Comparison of ENCODE assay signal across 22 cellular contexts in the genomic region with DNA sequence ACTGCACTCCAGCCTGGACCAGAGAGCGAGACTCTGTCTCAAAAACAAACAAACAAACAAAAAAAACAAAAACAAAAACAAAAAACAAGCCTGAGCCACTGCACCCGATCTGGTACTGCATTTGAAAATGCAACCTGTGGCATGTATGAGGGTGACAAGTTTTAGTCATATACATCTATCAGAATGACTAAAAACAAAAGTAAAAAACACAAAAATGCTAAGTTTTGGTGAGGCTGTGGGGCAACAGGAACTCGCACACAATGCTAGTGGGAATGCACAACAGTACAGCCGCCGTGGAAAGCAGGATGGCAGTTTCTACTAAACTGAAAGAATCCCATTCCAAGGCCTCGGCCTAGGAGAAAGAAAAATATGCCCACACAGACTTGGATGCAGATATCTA. TPM values are rescaled to one million over a fixed set of nuclear protein-coding genes. Genes with fewer than 3 reads are reported as not detected.
A peak's percentile ranks its signal among the peaks of the same experiment; 100 is the strongest.
DNase-seq lines count a peak whose midpoint lies in the region; ATAC-seq, FAIRE-seq and TF ChIP-seq lines count a peak whose summit lies in the region.
"Had no signal": no experiment of that assay in that cellular context is flagged by ENCODE, and none has a peak within 500 bp of the region (broad histone marks: within the 10 kb centered on the region; RNA-seq: fewer than 3 reads in every experiment).

No MANE protein-coding gene starts in this region.

- no peak overlapping the region for H3K4me2 ChIP-seq in GM23338
- H3K4me2 ChIP-seq: hepatocyte had no signal

- no peaks in the 10 kb centered on the region for H3K9me3 Mint-ChIP-seq in activated naive CD4-positive, alpha-beta T cell treated with anti-CD3 and anti-CD28 coated beads, Interleukin-2, amount 10 ng/mL, durations not matched to agents 7 days and 5 days
- peaks cover 16% of the 10 kb centered on the region for H3K9me3 Mint-ChIP-seq in GM23338
- H3K9me3 Mint-ChIP-seq: HFFc6, IgD-negative memory B cell had no signal

- no peaks in the 10 kb centered on the region for H3K4me1 ChIP-seq in effector memory CD4-positive, alpha-beta T cell (ENCODE audit: control insufficient read depth, insufficient read depth, low read length, poor library complexity, severe bottlenecking)
- no peaks in the 10 kb centered on the region for H3K4me1 ChIP-seq in GM23338 (ENCODE audit: insufficient read depth)

- no peak overlapping the region for H3K27ac ChIP-seq in effector memory CD4-positive, alpha-beta T cell (ENCODE audit: insufficient read depth, low read length, poor library complexity, severe bottlenecking)
- H3K27ac ChIP-seq in GM23338 (ENCODE audit: low read depth) = no peak overlapping the region
- H3K27ac ChIP-seq: hepatocyte, suprapubic skin had no signal

- H2AFZ ChIP-seq in GM23338 = no peak overlapping the region
- H2AFZ ChIP-seq: hepatocyte had no signal

- H3F3A ChIP-seq in GM23338 (replicated peaks; ENCODE audit: low read depth) = no peaks in the 10 kb centered on the region

- peaks cover 34% of the 10 kb centered on the region for H4K20me1 ChIP-seq in GM23338 (replicated peaks; ENCODE audit: insufficient read depth)

- ATAC-seq in HG03064 (IDR thresholded peaks at IDR 0.05; ENCODE audit: low read depth, unreplicated experiment) = peak; percentile 52
- ATAC-seq in GM23338 = no peak
- ATAC-seq: left cardiac atrium, SK-N-SH treated with all-trans-retinoic acid at 6 μM for 48 hours had no signal

- peak; percentile 37 for FAIRE-seq in GM19239 (lab: Jason Lieb, UNC)
- FAIRE-seq: astrocyte had no signal

- CTCF ChIA-PET in activated naive CD4-positive, alpha-beta T cell treated with anti-CD3 and anti-CD28 coated beads, Interleukin-2, amount 10 ng/mL, durations not matched to agents 7 days and 5 days (lab: Charles Lee) = no interaction called here

- no peaks in the 10 kb centered on the region for H3K36me3 ChIP-seq in effector memory CD4-positive, alpha-beta T cell (ENCODE audit: control insufficient read depth, insufficient read depth, low read length)
- H3K36me3 ChIP-seq in GM23338 (ENCODE audit: insufficient read depth) = peaks cover 28% of the 10 kb centered on the region

- no peaks in the 10 kb centered on the region for H3K27me3 ChIP-seq in effector memory CD4-positive, alpha-beta T cell (replicated peaks; ENCODE audit: control insufficient read depth, insufficient read depth, low read length, poor library complexity, severe bottlenecking)
- no peaks in the 10 kb centered on the region for H3K27me3 ChIP-seq in GM23338 (ENCODE audit: insufficient read depth)
- H3K27me3 ChIP-seq: hepatocyte, suprapubic skin had no signal

- no peaks in the 10 kb centered on the region for H3K9me3 ChIP-seq in effector memory CD4-positive, alpha-beta T cell (ENCODE audit: control insufficient read depth, low read length)
- H3K9me3 ChIP-seq: suprapubic skin had no signal

- H3K4me1 Mint-ChIP-seq in activated naive CD4-positive, alpha-beta T cell treated with anti-CD3 and anti-CD28 coated beads, Interleukin-2, amount 10 ng/mL, durations not matched to agents 7 days and 5 days = peaks cover 8% of the 10 kb centered on the region
- peaks cover 5% of the 10 kb centered on the region for H3K4me1 Mint-ChIP-seq in GM23338

- no peak overlapping the region for H3K27ac Mint-ChIP-seq in activated naive CD4-positive, alpha-beta T cell treated with anti-CD3 and anti-CD28 coated beads, Interleukin-2, amount 10 ng/mL, durations not matched to agents 7 days and 5 days
- H3K27ac Mint-ChIP-seq in GM23338 = no peak overlapping the region
- H3K27ac Mint-ChIP-seq: HFFc6 had no signal

- peaks cover 98% of the 10 kb centered on the region for H3K79me2 ChIP-seq in GM23338 (replicated peaks; ENCODE audit: insufficient read depth)

- peak; percentile 16 for DNase-seq in activated naive CD4-positive, alpha-beta T cell treated with Interleukin-2 at 50 U/mL for 16 hours
- no peak for DNase-seq in activated naive CD4-positive, alpha-beta T cell treated with anti-CD3 and anti-CD28 coated beads, Interleukin-2, amount 10 ng/mL, durations not matched to agents 7 days and 5 days
- no peak for DNase-seq in GM19239 (ENCODE audit: insufficient read length, low spot score)
- peak; percentile 32 for DNase-seq in stimulated activated CD8-positive, alpha-beta memory T cell treated with anti-CD3 and anti-CD28 coated beads, Interleukin-4, amount 100 ng/mL, for 48 hours
- no peak for DNase-seq in effector memory CD4-positive, alpha-beta T cell
- DNase-seq in cortex of kidney (lab: John Stamatoyannopoulos, UW) = no peak
- no peak for DNase-seq in GM23338 (ENCODE audit: low spot score)
- DNase-seq: Calu3, dermis blood vessel endothelial cell, HFFc6, left cardiac atrium, NCI-H1105, NCI-H446 treated with DMSO at 0.1 percent for 48 hours, posterior cingulate gyrus had no signal

- no peaks in the 10 kb centered on the region for H3K9me2 ChIP-seq in GM23338 (ENCODE audit: insufficient read depth)

- no peak overlapping the region for H3K4me3 ChIP-seq in effector memory CD4-positive, alpha-beta T cell (ENCODE audit: insufficient read depth, low read depth, low read length, poor library complexity, severe bottlenecking)
- no peak overlapping the region for H3K4me3 ChIP-seq in GM23338
- H3K4me3 ChIP-seq: hepatocyte, suprapubic skin had no signal

- H3K36me3 Mint-ChIP-seq in activated naive CD4-positive, alpha-beta T cell treated with anti-CD3 and anti-CD28 coated beads, Interleukin-2, amount 10 ng/mL, durations not matched to agents 7 days and 5 days = peaks cover 21% of the 10 kb centered on the region
- H3K36me3 Mint-ChIP-seq in GM23338 (ENCODE audit: low read depth) = peaks cover 83% of the 10 kb centered on the region
- H3K36me3 Mint-ChIP-seq: IgD-negative memory B cell had no signal

- TF ChIP-seq CTCF in GM23338 (conservative IDR thresholded peaks at IDR 0.05; ENCODE audit: low read depth in 2 of 2) = no peak

- no peak overlapping the region for H3K4me3 Mint-ChIP-seq in activated naive CD4-positive, alpha-beta T cell treated with anti-CD3 and anti-CD28 coated beads, Interleukin-2, amount 10 ng/mL, durations not matched to agents 7 days and 5 days
- no peak overlapping the region for H3K4me3 Mint-ChIP-seq in GM23338
- H3K4me3 Mint-ChIP-seq: HFFc6, IgD-negative memory B cell had no signal

- H3K27me3 Mint-ChIP-seq in activated naive CD4-positive, alpha-beta T cell treated with anti-CD3 and anti-CD28 coated beads, Interleukin-2, amount 10 ng/mL, durations not matched to agents 7 days and 5 days = no peaks in the 10 kb centered on the region
- peaks cover 4% of the 10 kb centered on the region for H3K27me3 Mint-ChIP-seq in GM23338 (ENCODE audit: insufficient read depth, low read depth, poor library complexity)
- H3K27me3 Mint-ChIP-seq: IgD-negative memory B cell had no signal

TF ChIP-seq in GM23338, 12 proteins besides CTCF, POLR2A, EP300 and RAD21 (continues in another document):
- TF ChIP-seq, protein P1, sequence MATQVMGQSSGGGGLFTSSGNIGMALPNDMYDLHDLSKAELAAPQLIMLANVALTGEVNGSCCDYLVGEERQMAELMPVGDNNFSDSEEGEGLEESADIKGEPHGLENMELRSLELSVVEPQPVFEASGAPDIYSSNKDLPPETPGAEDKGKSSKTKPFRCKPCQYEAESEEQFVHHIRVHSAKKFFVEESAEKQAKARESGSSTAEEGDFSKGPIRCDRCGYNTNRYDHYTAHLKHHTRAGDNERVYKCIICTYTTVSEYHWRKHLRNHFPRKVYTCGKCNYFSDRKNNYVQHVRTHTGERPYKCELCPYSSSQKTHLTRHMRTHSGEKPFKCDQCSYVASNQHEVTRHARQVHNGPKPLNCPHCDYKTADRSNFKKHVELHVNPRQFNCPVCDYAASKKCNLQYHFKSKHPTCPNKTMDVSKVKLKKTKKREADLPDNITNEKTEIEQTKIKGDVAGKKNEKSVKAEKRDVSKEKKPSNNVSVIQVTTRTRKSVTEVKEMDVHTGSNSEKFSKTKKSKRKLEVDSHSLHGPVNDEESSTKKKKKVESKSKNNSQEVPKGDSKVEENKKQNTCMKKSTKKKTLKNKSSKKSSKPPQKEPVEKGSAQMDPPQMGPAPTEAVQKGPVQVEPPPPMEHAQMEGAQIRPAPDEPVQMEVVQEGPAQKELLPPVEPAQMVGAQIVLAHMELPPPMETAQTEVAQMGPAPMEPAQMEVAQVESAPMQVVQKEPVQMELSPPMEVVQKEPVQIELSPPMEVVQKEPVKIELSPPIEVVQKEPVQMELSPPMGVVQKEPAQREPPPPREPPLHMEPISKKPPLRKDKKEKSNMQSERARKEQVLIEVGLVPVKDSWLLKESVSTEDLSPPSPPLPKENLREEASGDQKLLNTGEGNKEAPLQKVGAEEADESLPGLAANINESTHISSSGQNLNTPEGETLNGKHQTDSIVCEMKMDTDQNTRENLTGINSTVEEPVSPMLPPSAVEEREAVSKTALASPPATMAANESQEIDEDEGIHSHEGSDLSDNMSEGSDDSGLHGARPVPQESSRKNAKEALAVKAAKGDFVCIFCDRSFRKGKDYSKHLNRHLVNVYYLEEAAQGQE (IDR thresholded peaks at IDR 0.05; ENCODE audit: unreplicated experiment) = no peak
- TF ChIP-seq CREB1 (CRISPR knock-in tag; IDR thresholded peaks at IDR 0.05; ENCODE audit: low read depth) = no peak
- no peak for TF ChIP-seq NANOG (IDR thresholded peaks at IDR 0.05; ENCODE audit: borderline replicate concordance)
- TF ChIP-seq STAT1 (IDR thresholded peaks at IDR 0.05; ENCODE audit: unreplicated experiment) = no peak
- TF ChIP-seq, protein P2, sequence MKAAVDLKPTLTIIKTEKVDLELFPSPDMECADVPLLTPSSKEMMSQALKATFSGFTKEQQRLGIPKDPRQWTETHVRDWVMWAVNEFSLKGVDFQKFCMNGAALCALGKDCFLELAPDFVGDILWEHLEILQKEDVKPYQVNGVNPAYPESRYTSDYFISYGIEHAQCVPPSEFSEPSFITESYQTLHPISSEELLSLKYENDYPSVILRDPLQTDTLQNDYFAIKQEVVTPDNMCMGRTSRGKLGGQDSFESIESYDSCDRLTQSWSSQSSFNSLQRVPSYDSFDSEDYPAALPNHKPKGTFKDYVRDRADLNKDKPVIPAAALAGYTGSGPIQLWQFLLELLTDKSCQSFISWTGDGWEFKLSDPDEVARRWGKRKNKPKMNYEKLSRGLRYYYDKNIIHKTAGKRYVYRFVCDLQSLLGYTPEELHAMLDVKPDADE (IDR thresholded peaks at IDR 0.05) = no peak
- TF ChIP-seq JUNB (IDR thresholded peaks at IDR 0.05; ENCODE audit: unreplicated experiment) = no peak
- no peak for TF ChIP-seq ZNF331 (CRISPR knock-in tag; IDR thresholded peaks at IDR 0.05; ENCODE audit: low read depth)
- TF ChIP-seq EZH2 (IDR thresholded peaks at IDR 0.05; ENCODE audit: low read depth, unreplicated experiment) = no peak
- no peak for TF ChIP-seq POLR2AphosphoS5 (IDR thresholded peaks at IDR 0.05; ENCODE audit: low read depth)
- TF ChIP-seq ZNF114 (CRISPR knock-in tag; IDR thresholded peaks at IDR 0.05) = no peak

RNA-seq across cellular contexts. Expression of gene EBPL, which starts 7.8 kb away (rescaled TPM):
- total RNA-seq in GM23338 (2014; rRNA removed; shearing (Covaris generic)) = 231 and 260 TPM in 2 replicates
- polyA plus RNA-seq in GM23338 (2016; fragmentation: Nextera tagmentation; extraction: Ambion mirVana) = 245 and 258 TPM in 2 replicates

RNA-seq across cellular contexts. Expression of gene ARL11, which starts 55.2 kb away (rescaled TPM):
- 0.52 and 1.2 TPM in 2 replicates for total RNA-seq in GM23338 (2014; rRNA removed; shearing (Covaris generic))
- 0.32 and 0.61 TPM in 2 replicates for polyA plus RNA-seq in GM23338 (2016; fragmentation: Nextera tagmentation; extraction: Ambion mirVana)
- total RNA-seq: astrocyte, Calu3, fibroblast of lung, HFFc6 had no signal
- polyA plus RNA-seq: AG04450, fibroblast of lung, hepatocyte had no signal

Comparison
In these comparisons a context has a peak if more than half of its experiments do, and no peak if none do; other contexts are left out.
1. DNase-seq: peak in activated naive CD4-positive, alpha-beta T cell treated with Interleukin-2 at 50 U/mL for 16 hours (single experiment) and stimulated activated CD8-positive, alpha-beta memory T cell treated with anti-CD3 and anti-CD28 coated beads, Interleukin-4, amount 100 ng/mL, for 48 hours (single experiment); none in activated naive CD4-positive, alpha-beta T cell treated with anti-CD3 and anti-CD28 coated beads, Interleukin-2, amount 10 ng/mL, durations not matched to agents 7 days and 5 days (single experiment), GM19239 (single experiment), effector memory CD4-positive, alpha-beta T cell (0 of 3), cortex of kidney (single experiment) and GM23338 (single experiment).